8 cellular contexts compared by ENCODE assay signal in the genomic region with DNA sequence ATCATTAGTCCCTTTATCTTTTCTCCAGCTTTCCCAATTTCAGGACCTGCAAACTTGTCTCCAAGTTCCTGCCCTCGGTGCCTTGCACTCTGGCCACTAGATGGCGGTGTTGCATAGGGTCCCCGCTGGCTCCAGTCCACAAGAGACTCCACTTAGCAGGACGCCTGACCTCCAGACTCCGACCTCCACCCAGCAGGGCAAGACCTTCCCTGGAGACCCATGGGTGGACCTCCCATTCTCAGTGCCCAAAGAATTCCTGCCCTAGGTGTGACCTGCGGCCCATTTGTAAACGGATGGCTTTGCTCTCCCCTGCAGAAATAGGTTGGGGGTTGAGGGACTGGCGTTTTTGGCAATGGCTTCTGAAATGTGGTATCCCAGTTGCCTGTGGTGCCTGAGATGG.
DNase-seq lines count a peak whose midpoint lies in the region; ATAC-seq and TF ChIP-seq lines count a peak whose summit lies in the region.

No MANE protein-coding gene starts in this region.

- 0 out of 2 replicates have a peak, but pooled peaks cover 6% of the 10 kb centered on the region for H3K27me3 ChIP-seq in SK-N-SH (ENCODE audit: insufficient read depth)
- H3K27me3 ChIP-seq in parathyroid adenoma (ENCODE audit: control insufficient read depth, insufficient read depth, low read length), result no peaks in the 10 kb centered on the region
- H3K27me3 ChIP-seq in transverse colon, result peaks cover 4% of the 10 kb centered on the region

- DNase-seq in ELF-1 (ENCODE audit: low read depth, low spot score) (peak; percentile 88), SK-N-SH (peak; percentile 88), germinal center (ENCODE audit: low spot score) (peak; percentile 81), transverse colon (peak; percentile 89)
- DNase-seq in Jurkat, Clone E6-1 (ENCODE audit: low read depth, low spot score), result peak; percentile 52
- peak; percentile 69 for DNase-seq in activated gamma-delta T cell treated with anti-CD3 and anti-CD28 coated beads, Interleukin-2, amount 50 U/mL, for 16 hours (ENCODE audit: low read depth)

- H3K9me2 ChIP-seq in SK-N-SH, result no peaks in the 10 kb centered on the region

- in situ Hi-C loops in transverse colon (cut with MboI; ENCODE audit: low pct_ligation_motif_present in 1 of 4, low pct_unique_long_range_greater_than_20kb in 1 of 4, low sequenced_read_pairs in 3 of 4), result loop anchor here (5.0 to 10.0 kb wide), 2 partner anchors 201 to 204 kb away; no protein-coding TSS in a partner anchor

- H3F3A ChIP-seq in SK-N-SH (replicated peaks; ENCODE audit: insufficient read depth), result no peaks in the 10 kb centered on the region

- POLR2A ChIA-PET in SK-N-SH (lab: Yijun Ruan, JAX), result no interaction called here

- intact Hi-C loops in transverse colon (cut with DNase I; ENCODE audit: low total_unique reads), result loop anchor here (2.0 kb wide), 1 partner anchor 208 kb away; no protein-coding TSS in a partner anchor

- peak; percentile 99 for TF ChIP-seq RAD21 in SK-N-SH (IDR thresholded peaks at IDR 0.05; ENCODE audit: low read length)

- no peak overlapping the region for H2AFZ ChIP-seq in SK-N-SH (ENCODE audit: low read depth)
- no peak overlapping the region for H2AFZ ChIP-seq in parathyroid adenoma

- TF ChIP-seq CTCF in SK-N-SH (IDR thresholded peaks at IDR 0.05) (peak; percentile 98), parathyroid adenoma (IDR thresholded peaks at IDR 0.05) (peak; percentile 99), transverse colon (IDR thresholded peaks at IDR 0.05) (peak; percentile 96 to 98 (median 97))

- 11% methylated on average over 7 of the region's 8 CpGs for WGBS in SK-N-SH (ENCODE audit: low lambda C conversion rate)
- WGBS in transverse colon (ENCODE audit: low coverage in 1 of 2), 2 donors, result 0 to 22% methylated on average over 2 to 8 of the region's 8 CpGs

- H3K27ac ChIP-seq in SK-N-SH (ENCODE audit: low read depth in 2 of 2, low read length in 1 of 2), result no peak overlapping the region
- H3K27ac ChIP-seq in parathyroid adenoma, result no peak overlapping the region
- H3K27ac ChIP-seq in transverse colon, result no peak overlapping the region

- H3K9ac ChIP-seq in SK-N-SH (no peak overlapping the region), parathyroid adenoma (no peak overlapping the region)

- H3K79me2 ChIP-seq in SK-N-SH (ENCODE audit: insufficient read depth) (no peaks in the 10 kb centered on the region), parathyroid adenoma (no peaks in the 10 kb centered on the region)

- TF ChIP-seq EP300 in SK-N-SH (IDR thresholded peaks at IDR 0.05; ENCODE audit: borderline replicate concordance in 1 of 2, low read depth in 1 of 2, low read length in 1 of 2) (no peak), transverse colon (IDR thresholded peaks at IDR 0.05; ENCODE audit: low read depth) (no peak)

- no peak for ATAC-seq in HG03139 (IDR thresholded peaks at IDR 0.05; ENCODE audit: unreplicated experiment)

- no peak overlapping the region; the same call in 1 of the 2 replicates for H3K4me2 ChIP-seq in SK-N-SH
- no peak overlapping the region for H3K4me2 ChIP-seq in parathyroid adenoma (ENCODE audit: low read length)

- H3K36me3 ChIP-seq in SK-N-SH (replicated peaks in 1 of 2; ENCODE audit: control insufficient read depth in 1 of 2, insufficient read depth in 2 of 2, low read length in 1 of 2), result no peaks in the 10 kb centered on the region
- no peaks in the 10 kb centered on the region for H3K36me3 ChIP-seq in parathyroid adenoma (ENCODE audit: control insufficient read depth, insufficient read depth, low read length)
- no peaks in the 10 kb centered on the region for H3K36me3 ChIP-seq in transverse colon

- CTCF ChIA-PET in SK-N-SH (lab: Yijun Ruan, JAX), result interaction anchor here (0.6 to 8.8 kb wide), 67 partner anchors 9 to 366 kb away, joined by 3 to 105 read pairs (median 4); a partner anchor contains a TSS

- H3K9me3 ChIP-seq in SK-N-SH (no peaks in the 10 kb centered on the region), parathyroid adenoma (ENCODE audit: control insufficient read depth, low read length) (no peaks in the 10 kb centered on the region), transverse colon (no peaks in the 10 kb centered on the region)

- no peak for TF ChIP-seq POLR2A in transverse colon (IDR thresholded peaks at IDR 0.05)

- no peak overlapping the region for H3K4me3 ChIP-seq in Jurkat, Clone E6-1 (ENCODE audit: low read length)
- peak overlapping the region in 1 of 2 experiments; percentile 42; a peak in 1 of 4 replicates for H3K4me3 ChIP-seq in SK-N-SH (ENCODE audit: low read depth in 2 of 2, low read length in 1 of 2)
- H3K4me3 ChIP-seq in parathyroid adenoma (ENCODE audit: low read depth, low read length), result no peak overlapping the region
- no peak overlapping the region for H3K4me3 ChIP-seq in transverse colon

- H4K20me1 ChIP-seq in SK-N-SH (ENCODE audit: insufficient read depth), result no peaks in the 10 kb centered on the region

- H3K4me1 ChIP-seq in SK-N-SH (ENCODE audit: control insufficient read depth in 1 of 2, insufficient read depth in 2 of 2, low read depth in 1 of 2, low read length in 1 of 2), result no peaks in the 10 kb centered on the region
- no peaks in the 10 kb centered on the region for H3K4me1 ChIP-seq in parathyroid adenoma
- H3K4me1 ChIP-seq in transverse colon, result peaks cover 0 to 6% (median 0%) of the 10 kb centered on the region in 4 donors

TF ChIP-seq in SK-N-SH, 30 proteins besides CTCF, POLR2A, EP300 and RAD21:
- TF ChIP-seq TCF12 (IDR thresholded peaks at IDR 0.05) (no peak), NRF1 (IDR thresholded peaks at IDR 0.05; ENCODE audit: low read depth, low read length) (0 out of 2 replicates have a peak, but pooled peaks have one; percentile 13), SMC3 (IDR thresholded peaks at IDR 0.05; ENCODE audit: low read depth, low read length) (peak; percentile 99)
TF ChIP-seq in SK-N-SH: peak in this region for 2.
